10 cellular contexts compared by ENCODE assay signal in genomic region chr9:21684831-21685362, GRCh38.
DNase-seq lines count a peak whose midpoint lies in the region; ATAC-seq and TF ChIP-seq lines count a peak whose summit lies in the region.
"Had no signal": no experiment of that assay in that cellular context is flagged by ENCODE, and none has a peak within 500 bp of the region (broad histone marks: within the 10 kb centered on the region; RNA-seq: fewer than 3 reads in every experiment).

No MANE protein-coding gene starts in this region.

- H3K4me3 ChIP-seq in fibroblast of the aortic adventitia (ENCODE audit: low read depth, low read length) (no peak overlapping the region), OCI-LY7 (ENCODE audit: low read depth, low read length, poor library complexity, severe bottlenecking) (no peak overlapping the region)

- TF ChIP-seq CTCF in fibroblast of the aortic adventitia (IDR thresholded peaks at IDR 0.05; ENCODE audit: insufficient read depth, low read length) (no peak), OCI-LY7 (conservative IDR thresholded peaks at IDR 0.05; ENCODE audit: low read length) (no peak)

- POLR2A ChIA-PET in activated CD8-positive, alpha-beta T cell treated with anti-CD3 and anti-CD28 coated beads, Interleukin-2, amount 10 ng/mL, durations not matched to agents 7 days and 5 days (lab: Charles Lee) = no interaction called here
- POLR2A ChIA-PET in OCI-LY7 (lab: Charles Lee) = no interaction called here

- CTCF ChIA-PET in activated CD8-positive, alpha-beta T cell treated with anti-CD3 and anti-CD28 coated beads, Interleukin-2, amount 10 ng/mL, durations not matched to agents 7 days and 5 days (lab: Charles Lee) = no interaction called here
- CTCF ChIA-PET in OCI-LY7 (lab: Charles Lee; ENCODE audit: unreplicated experiment) = no interaction called here

- no peaks in the 10 kb centered on the region for H3K9me2 ChIP-seq in OCI-LY7 (ENCODE audit: insufficient read depth, low read length)

- H3K36me3 Mint-ChIP-seq in activated CD8-positive, alpha-beta T cell treated with anti-CD3 and anti-CD28 coated beads, Interleukin-2, amount 10 ng/mL, durations not matched to agents 7 days and 5 days (ENCODE audit: low read depth) = no peaks in the 10 kb centered on the region

- no peak overlapping the region for H3K27ac ChIP-seq in OCI-LY7 (ENCODE audit: low read depth, low read length, poor library complexity, severe bottlenecking)

- H3K27ac Mint-ChIP-seq in activated CD8-positive, alpha-beta T cell treated with anti-CD3 and anti-CD28 coated beads, Interleukin-2, amount 10 ng/mL, durations not matched to agents 7 days and 5 days = peak overlapping the region; percentile 35

- H2AFZ ChIP-seq in OCI-LY7 (ENCODE audit: low read length) = no peak overlapping the region

- H3K4me3 Mint-ChIP-seq in activated CD8-positive, alpha-beta T cell treated with anti-CD3 and anti-CD28 coated beads, Interleukin-2, amount 10 ng/mL, durations not matched to agents 7 days and 5 days = no peak overlapping the region

- no peaks in the 10 kb centered on the region for H3K4me1 ChIP-seq in OCI-LY7 (ENCODE audit: insufficient read depth, low read length, poor library complexity, severe bottlenecking)

- ATAC-seq in activated CD8-positive, alpha-beta T cell treated with anti-CD3 and anti-CD28 coated beads, Interleukin-2, amount 10 ng/mL, durations not matched to agents 7 days and 5 days = peak; percentile 68

- BruUV-seq in OCI-LY7 (replicated peaks; lab: Mats Ljungman, UMichigan) = no TSS peak

- DNase-seq in HS-5 (ENCODE audit: low read depth) = peak; percentile 64
- DNase-seq in activated CD8-positive, alpha-beta T cell treated with anti-CD3 and anti-CD28 coated beads, Interleukin-2, amount 10 ng/mL, durations not matched to agents 7 days and 5 days = peak; percentile 43
- DNase-seq in fibroblast of the aortic adventitia (ENCODE audit: low read depth) = peak; percentile 82
- peak; percentile 22 for DNase-seq in stimulated activated CD4-positive, alpha-beta T cell treated with anti-CD3 and anti-CD28 coated beads, Interleukin-4, amount 100 ng/mL, for 1 hour
- no peak for DNase-seq in NCI-H2227 treated with DMSO at 0.1 percent for 48 hours (lab: John Stamatoyannopoulos, UW)
- no peak for DNase-seq in OCI-LY7 (ENCODE audit: low spot score)
- no peak for DNase-seq in Kasumi-1 (lab: John Stamatoyannopoulos, UW)
- DNase-seq in germinal center (ENCODE audit: low spot score) = no peak
- DNase-seq: activated CD4-positive, CD25-positive, alpha-beta regulatory T cell treated with anti-CD3 and anti-CD28 coated beads, Interleukin-2, amount 50 U/mL, for 72 hours; NCI-H1694 treated with DMSO at 0.1 percent for 48 hours had no signal

- peaks cover 23% of the 10 kb centered on the region for H3K4me1 Mint-ChIP-seq in activated CD8-positive, alpha-beta T cell treated with anti-CD3 and anti-CD28 coated beads, Interleukin-2, amount 10 ng/mL, durations not matched to agents 7 days and 5 days (ENCODE audit: low read depth)

- no peaks in the 10 kb centered on the region for H3K9me3 ChIP-seq in OCI-LY7 (ENCODE audit: low read length)

- H3K9me3 Mint-ChIP-seq in activated CD8-positive, alpha-beta T cell treated with anti-CD3 and anti-CD28 coated beads, Interleukin-2, amount 10 ng/mL, durations not matched to agents 7 days and 5 days (ENCODE audit: insufficient read depth) = no peaks in the 10 kb centered on the region

- peaks cover 2% of the 10 kb centered on the region for H3K27me3 Mint-ChIP-seq in activated CD8-positive, alpha-beta T cell treated with anti-CD3 and anti-CD28 coated beads, Interleukin-2, amount 10 ng/mL, durations not matched to agents 7 days and 5 days (ENCODE audit: low read depth)

- H4K20me1 ChIP-seq in OCI-LY7 (ENCODE audit: insufficient read depth, low read length) = no peaks in the 10 kb centered on the region

- H3K79me2 ChIP-seq in OCI-LY7 (ENCODE audit: insufficient read depth, low read depth, low read length) = no peaks in the 10 kb centered on the region

- no peaks in the 10 kb centered on the region for H3K36me3 ChIP-seq in OCI-LY7 (ENCODE audit: insufficient read depth, low read length)

- intact Hi-C loops in OCI-LY7 (cut with micrococcal nuclease; ENCODE audit: unreplicated experiment) = no loop called here

- no peak overlapping the region for H3K4me2 ChIP-seq in OCI-LY7 (ENCODE audit: low read length)

Comparison
In these comparisons a context has a peak if more than half of its experiments do, and no peak if none do; other contexts are left out.
1. DNase-seq: peak in HS-5 (single experiment), activated CD8-positive, alpha-beta T cell treated with anti-CD3 and anti-CD28 coated beads, Interleukin-2, amount 10 ng/mL, durations not matched to agents 7 days and 5 days (single experiment), fibroblast of the aortic adventitia (single experiment) and stimulated activated CD4-positive, alpha-beta T cell treated with anti-CD3 and anti-CD28 coated beads, Interleukin-4, amount 100 ng/mL, for 1 hour (single experiment); none in NCI-H2227 treated with DMSO at 0.1 percent for 48 hours (single experiment), OCI-LY7 (single experiment), Kasumi-1 (0 of 2) and germinal center (single experiment).